Comparison of ENCODE assay signal across 21 cellular contexts in the genomic region with DNA sequence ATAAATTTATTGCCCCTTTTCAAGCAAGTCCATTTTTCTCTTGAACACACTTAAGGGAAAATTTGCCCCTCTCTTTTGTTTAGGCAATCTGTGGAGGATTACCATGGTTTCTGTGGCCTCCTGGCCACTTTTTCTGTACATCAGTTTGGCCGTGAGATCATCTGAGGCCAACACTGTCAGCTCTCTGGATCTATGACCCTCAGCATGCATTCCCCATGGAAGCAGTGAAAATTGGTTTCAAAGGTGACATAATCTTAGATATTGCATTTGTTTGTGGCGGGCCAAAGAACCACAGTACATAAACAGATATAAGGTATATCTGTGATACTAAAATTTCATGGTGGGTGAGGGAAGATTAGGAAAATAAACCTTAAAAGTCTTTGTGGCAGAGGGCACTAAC. TPM values are rescaled to one million over a fixed set of nuclear protein-coding genes. Genes with fewer than 3 reads are reported as not detected.
DNase-seq lines count a peak whose midpoint lies in the region; ATAC-seq, FAIRE-seq and TF ChIP-seq lines count a peak whose summit lies in the region.
"Had no signal": no experiment of that assay in that cellular context is flagged by ENCODE, and none has a peak within 500 bp of the region (broad histone marks: within the 10 kb centered on the region; RNA-seq: fewer than 3 reads in every experiment).

No MANE protein-coding gene starts in this region.

- DNase-seq in RKO (ENCODE audit: low spot score) (peak; percentile 57), K562 (ENCODE audit: extremely low read depth in 1 of 4, low spot score in 3 of 4) (no peak), progenitor cell of endocrine pancreas (ENCODE audit: low spot score, unreplicated experiment) (no peak), SW480 (ENCODE audit: low spot score) (no peak)
- no peak for DNase-seq in naive thymus-derived CD4-positive, alpha-beta T cell
- DNase-seq: C1 segment of cervical spinal cord; Calu3; CD4-positive, alpha-beta memory T cell; COR-L47; DMS153; DND-41; GOT3; HFFc6 had no signal

- CTCF ChIA-PET in K562 (lab: Yijun Ruan, JAX; ENCODE audit: low intra/inter-chr PET ratio) = no interaction called here
- CTCF ChIA-PET in naive thymus-derived CD4-positive, alpha-beta T cell (lab: Charles Lee) = no interaction called here

- no peak for TF ChIP-seq RAD21 in K562 (CRISPR knock-in tag; conservative IDR thresholded peaks at IDR 0.05 in 1 of 2, IDR thresholded peaks at IDR 0.05 in 1 of 2)

- POLR2A ChIA-PET in K562 (lab: Yijun Ruan, JAX) = no interaction called here
- POLR2A ChIA-PET in naive thymus-derived CD4-positive, alpha-beta T cell (lab: Charles Lee) = no interaction called here

- H3K79me2 ChIP-seq in K562 (ENCODE audit: control insufficient read depth, insufficient read depth, low read length) = no peaks in the 10 kb centered on the region

- no peaks in the 10 kb centered on the region for H3K36me3 Mint-ChIP-seq in progenitor cell of endocrine pancreas (ENCODE audit: insufficient read depth)
- H3K36me3 Mint-ChIP-seq in naive thymus-derived CD4-positive, alpha-beta T cell = no peaks in the 10 kb centered on the region
- H3K36me3 Mint-ChIP-seq: CD4-positive, alpha-beta memory T cell had no signal

- no TSS peak for BruUV-seq in K562 (replicated peaks; lab: Mats Ljungman, UMichigan)

- no peaks in the 10 kb centered on the region for H4K20me1 ChIP-seq in K562 (replicated peaks; ENCODE audit: control insufficient read depth, insufficient read depth, low read length)

- WGBS in K562 (ENCODE audit: insufficient coverage, low coverage, missing lambda C conversion rate) = 64% methylated on average over 2 of the region's 2 CpGs

- H3K27ac Mint-ChIP-seq in progenitor cell of endocrine pancreas = peak overlapping the region; percentile 67
- no peak overlapping the region for H3K27ac Mint-ChIP-seq in naive thymus-derived CD4-positive, alpha-beta T cell

- intact Hi-C loops in K562 (cut with micrococcal nuclease) = no loop called here
- intact Hi-C loops in naive thymus-derived CD4-positive, alpha-beta T cell (cut with micrococcal nuclease) = no loop called here

- peak overlapping the region; percentile 48; the same call in 1 of the 2 replicates for H2AFZ ChIP-seq in K562 (ENCODE audit: low read depth, low read length)

- peaks cover 12% of the 10 kb centered on the region for H3K4me1 Mint-ChIP-seq in progenitor cell of endocrine pancreas (ENCODE audit: low read depth)
- H3K4me1 Mint-ChIP-seq in naive thymus-derived CD4-positive, alpha-beta T cell = no peaks in the 10 kb centered on the region
- H3K4me1 Mint-ChIP-seq: CD4-positive, alpha-beta memory T cell had no signal

- no peaks in the 10 kb centered on the region for H3K9me3 Mint-ChIP-seq in progenitor cell of endocrine pancreas (ENCODE audit: low read depth)
- no peaks in the 10 kb centered on the region for H3K9me3 Mint-ChIP-seq in naive thymus-derived CD4-positive, alpha-beta T cell
- H3K9me3 Mint-ChIP-seq: CD4-positive, alpha-beta memory T cell; HFFc6 had no signal

- in situ Hi-C loops in K562 (cut with MboI) = no loop called here

- H3K4me2 ChIP-seq in K562 (ENCODE audit: insufficient read depth, low read length) = no peak overlapping the region

- H3K9me3 ChIP-seq in K562 (replicated peaks; ENCODE audit: control insufficient read depth, insufficient read depth, low read depth, low read length) = no peaks in the 10 kb centered on the region
- no peaks in the 10 kb centered on the region for H3K9me3 ChIP-seq in naive thymus-derived CD4-positive, alpha-beta T cell (ENCODE audit: control insufficient read depth in 2 of 3, low read length in 3 of 3)
- H3K9me3 ChIP-seq: HAP-1 had no signal

- no peak for TF ChIP-seq EP300 in K562 (IDR thresholded peaks at IDR 0.05; ENCODE audit: low read length)

- FAIRE-seq in K562 (lab: Jason Lieb, UNC) = no peak
- FAIRE-seq: G401.6, GM12892, GM19239, H54 had no signal

- H3K9me1 ChIP-seq in K562 (ENCODE audit: control insufficient read depth, insufficient read depth, low read length) = no peaks in the 10 kb centered on the region

- no peaks in the 10 kb centered on the region for H3K36me3 ChIP-seq in K562 (ENCODE audit: control insufficient read depth, insufficient read depth, low read length)
- no peaks in the 10 kb centered on the region for H3K36me3 ChIP-seq in naive thymus-derived CD4-positive, alpha-beta T cell (ENCODE audit: control insufficient read depth in 2 of 3, insufficient read depth in 3 of 3, low read length in 3 of 3)
- H3K36me3 ChIP-seq: HAP-1 had no signal

- TF ChIP-seq POLR2A in K562 (conservative IDR thresholded peaks at IDR 0.05) = no peak

- no peak overlapping the region for H3K4me3 ChIP-seq in K562
- no peak overlapping the region for H3K4me3 ChIP-seq in naive thymus-derived CD4-positive, alpha-beta T cell (ENCODE audit: low read length)
- H3K4me3 ChIP-seq: HAP-1 had no signal

- H3K9ac ChIP-seq in K562 (ENCODE audit: insufficient read depth in 1 of 2, low read depth in 2 of 2, low read length in 2 of 2) = peak overlapping the region in 1 of 2 experiments; percentile 44; a peak in 2 of 4 replicates

- no peak overlapping the region for H3K4me3 Mint-ChIP-seq in progenitor cell of endocrine pancreas (ENCODE audit: low read depth)
- no peak overlapping the region for H3K4me3 Mint-ChIP-seq in naive thymus-derived CD4-positive, alpha-beta T cell
- H3K4me3 Mint-ChIP-seq: CD4-positive, alpha-beta memory T cell; HFFc6 had no signal

- H3K27me3 Mint-ChIP-seq in progenitor cell of endocrine pancreas = peaks cover 4% of the 10 kb centered on the region
- no peaks in the 10 kb centered on the region for H3K27me3 Mint-ChIP-seq in naive thymus-derived CD4-positive, alpha-beta T cell
- H3K27me3 Mint-ChIP-seq: CD4-positive, alpha-beta memory T cell had no signal

- H3K27ac ChIP-seq in K562 (ENCODE audit: extremely low read depth, low read depth, low read length) = no peak overlapping the region; the same call in 2 of the 3 replicates
- no peak overlapping the region for H3K27ac ChIP-seq in naive thymus-derived CD4-positive, alpha-beta T cell (ENCODE audit: low read depth, low read length)

- H3K27me3 ChIP-seq in K562 (ENCODE audit: control insufficient read depth in 2 of 2, insufficient read depth in 2 of 2, low read length in 2 of 2) = no peaks in the 10 kb centered on the region
- H3K27me3 ChIP-seq in naive thymus-derived CD4-positive, alpha-beta T cell (ENCODE audit: control insufficient read depth in 2 of 2, insufficient read depth in 2 of 2, low read length in 2 of 2) = no peaks in the 10 kb centered on the region

- ATAC-seq in K562 (no peak), HG03097 (IDR thresholded peaks at IDR 0.05; ENCODE audit: low FRiP score, unreplicated experiment) (no peak)
- ATAC-seq in naive thymus-derived CD4-positive, alpha-beta T cell = no peak

- no peak for TF ChIP-seq CTCF in K562 (IDR thresholded peaks at IDR 0.05 in 2 of 3, conservative IDR thresholded peaks at IDR 0.05 in 1 of 3; ENCODE audit: insufficient read depth in 2 of 3, low read depth in 1 of 3, low read length in 3 of 3)
- no peak for TF ChIP-seq CTCF in progenitor cell of endocrine pancreas (IDR thresholded peaks at IDR 0.05; ENCODE audit: unreplicated experiment)

- peaks cover 7 to 52% of the 10 kb centered on the region in 2 experiments; a peak in 3 of 5 replicates for H3K4me1 ChIP-seq in K562 (replicated peaks in 1 of 2; ENCODE audit: control insufficient read depth in 2 of 2, insufficient read depth in 2 of 2, low read length in 2 of 2)
- no peaks in the 10 kb centered on the region for H3K4me1 ChIP-seq in naive thymus-derived CD4-positive, alpha-beta T cell (ENCODE audit: control insufficient read depth in 2 of 2, insufficient read depth in 2 of 2, low read length in 2 of 2)

RNA-seq across cellular contexts. Expression of gene ZNF474, which starts 4.6 kb away (rescaled TPM):
- 0.23 and 0.95 TPM in 2 replicates for total RNA-seq in K562 (2011; cell fraction: chromatin; rRNA removed; ENCODE audit: low replicate concordance)
- 0.17 and 0.79 TPM in 2 replicates for total RNA-seq in K562 (2011; cell fraction: nucleolus; rRNA removed)
- 0.44 and 0.92 TPM in 2 replicates for total RNA-seq in K562 (2011; cell fraction: nucleoplasm; rRNA removed)
- 0.08 and 0.50 TPM in 2 replicates for total RNA-seq in K562 (2014; rRNA removed)
- 0.45 and 0.47 TPM in 2 replicates for total RNA-seq in K562 (2014; rRNA removed; fragmentation: Illumina TruSeq; extraction: Trizol)
- total RNA-seq in K562 (2015; rRNA removed; fragmentation: Illumina TruSeq; extraction: Trizol) = 0.26 and 0.62 TPM in 2 replicates
- total RNA-seq in K562 (2021) = 0.16 and 0.25 TPM in 2 replicates
- polyA plus RNA-seq in K562 (2011; rRNA removed) = 0.31 and 0.45 TPM in 2 replicates
- 0.12 and 0.21 TPM in 2 replicates for polyA plus RNA-seq in K562 (2011; cell fraction: cytosol; rRNA removed)
- 0.28 and 0.63 TPM in 2 replicates for polyA plus RNA-seq in K562 (2011; cell fraction: nucleus; rRNA removed)
- polyA plus RNA-seq in K562 (2012) = 0.08 and 0.39 TPM in 2 replicates
- polyA plus RNA-seq in K562 (2014; fragmentation: Illumina TruSeq; extraction: Trizol) = 0.22 and 0.31 TPM in 2 replicates
- polyA plus RNA-seq in K562 (2014; fragmentation: Nextera tagmentation; extraction: Ambion mirVana) = under 1 TPM; 0.35 to 0.39 TPM
- 0.13 and 0.21 TPM in 2 replicates for polyA plus RNA-seq in K562 (2014; rRNA removed)
- 0.42 and 0.60 TPM in 2 replicates for polyA minus RNA-seq in K562 (2011; rRNA and poly(A)+ RNA removed)
- not detected in 2 replicates for polyA minus RNA-seq in K562 (2011; cell fraction: cytosol; rRNA and poly(A)+ RNA removed)
- 0.27 and 0.44 TPM in 2 replicates for polyA minus RNA-seq in K562 (2011; cell fraction: nucleus; rRNA and poly(A)+ RNA removed)
- 0.29 and 0.43 TPM in 2 replicates for total RNA-seq in progenitor cell of endocrine pancreas
- under 1 TPM in 2 of 5 experiments, not detected in 3; 0.24 TPM for total RNA-seq in naive thymus-derived CD4-positive, alpha-beta T cell
- polyA plus RNA-seq in naive thymus-derived CD4-positive, alpha-beta T cell = under 1 TPM in 1 of 2 donors, not detected in 1; 0.24 TPM
- total RNA-seq: A172, A673 had no signal

RNA-seq across cellular contexts. Expression of gene LOX, which starts 46.7 kb away (rescaled TPM):
- total RNA-seq in K562 (2011; cell fraction: chromatin; rRNA removed; ENCODE audit: low replicate concordance) = not detected in 2 replicates
- total RNA-seq in K562 (2011; cell fraction: nucleolus; rRNA removed) = not detected in 2 replicates
- total RNA-seq in K562 (2011; cell fraction: nucleoplasm; rRNA removed) = not detected in 2 replicates
- not detected in 2 replicates for total RNA-seq in K562 (2014; rRNA removed)
- not detected in 2 replicates for total RNA-seq in K562 (2014; rRNA removed; fragmentation: Illumina TruSeq; extraction: Trizol)
- not detected in 2 replicates for total RNA-seq in K562 (2015; rRNA removed; fragmentation: Illumina TruSeq; extraction: Trizol)
- total RNA-seq in K562 (2021) = 0.09 and 0.34 TPM in 2 replicates
- polyA plus RNA-seq in K562 (2011; rRNA removed) = not detected in 2 replicates
- polyA plus RNA-seq in K562 (2011; cell fraction: cytosol; rRNA removed) = 0.03 TPM in 1 of 2 replicates, not detected in the other
- not detected in 2 replicates for polyA plus RNA-seq in K562 (2011; cell fraction: nucleus; rRNA removed)
- polyA plus RNA-seq in K562 (2012) = 0.04 and 0.12 TPM in 2 replicates
- not detected in 2 replicates for polyA plus RNA-seq in K562 (2014; fragmentation: Illumina TruSeq; extraction: Trizol)
- under 1 TPM in 1 of 2 experiments, not detected in 1; 0.06 TPM for polyA plus RNA-seq in K562 (2014; fragmentation: Nextera tagmentation; extraction: Ambion mirVana)
- polyA plus RNA-seq in K562 (2014; rRNA removed) = not detected in 2 replicates
- not detected in 2 replicates for polyA minus RNA-seq in K562 (2011; rRNA and poly(A)+ RNA removed)
- 2.4 TPM in 1 of 2 replicates, not detected in the other for polyA minus RNA-seq in K562 (2011; cell fraction: cytosol; rRNA and poly(A)+ RNA removed)
- polyA minus RNA-seq in K562 (2011; cell fraction: nucleus; rRNA and poly(A)+ RNA removed) = not detected in 2 replicates
- 0.19 and 0.42 TPM in 2 replicates for total RNA-seq in progenitor cell of endocrine pancreas
- not detected for total RNA-seq in naive thymus-derived CD4-positive, alpha-beta T cell
- polyA plus RNA-seq in naive thymus-derived CD4-positive, alpha-beta T cell = under 1 TPM in 1 of 2 donors, not detected in 1; 0.18 TPM
- total RNA-seq: CD4-positive, alpha-beta memory T cell had no signal
